Comparison of ENCODE assay signal across 19 cellular contexts in the genomic region with DNA sequence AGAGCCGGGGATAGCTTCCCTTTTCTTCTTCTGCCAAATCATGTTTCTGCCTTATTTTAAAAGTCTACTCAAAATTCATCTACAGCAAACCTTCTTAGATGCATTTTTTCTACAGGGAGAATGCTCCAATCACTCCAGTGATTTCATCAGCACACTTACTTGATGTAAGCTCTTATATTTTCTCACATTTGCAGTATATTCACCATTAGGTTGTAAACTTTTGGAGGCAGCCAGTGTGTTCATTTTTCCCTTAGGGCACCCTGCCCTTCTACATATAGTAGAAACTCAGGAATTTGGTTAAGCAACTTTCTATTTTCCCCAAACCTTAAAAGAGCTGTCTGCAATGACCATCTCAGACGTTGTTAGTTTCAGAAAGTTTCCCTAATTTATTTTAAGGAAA.
"Had no signal": no experiment of that assay in that cellular context is flagged by ENCODE, and none has a peak within 500 bp of the region (broad histone marks: within the 10 kb centered on the region; RNA-seq: fewer than 3 reads in every experiment).

No MANE protein-coding gene starts in this region.

- ATAC-seq: activated CD8-positive, alpha-beta T cell treated with anti-CD3 and anti-CD28 coated beads, Interleukin-2, amount 10 ng/mL, durations not matched to agents 7 days and 5 days; heart right ventricle; T-cell had no signal

- H3K9me3 ChIP-seq: esophagus muscularis mucosa, heart right ventricle, left ventricle myocardium inferior, sigmoid colon had no signal

- H3K9me3 Mint-ChIP-seq: activated T-helper 2 cell treated with anti-CD3 and anti-CD28 coated beads, Interferon-gamma antibody, Interleukin-2, Interleukin-4, amounts not matched to agents 10 μg/mL and 5 μg/mL and 100 μg/mL, durations not matched to agents 14 hours and 24 hours and 36 hours; memory B cell; nephron progenitor cell; T-cell had no signal

- H3K27ac ChIP-seq: brain microvascular endothelial cell, left ventricle myocardium inferior, WERI-Rb-1 had no signal

- H3K36me3 ChIP-seq: brain microvascular endothelial cell, esophagus muscularis mucosa, heart right ventricle, left ventricle myocardium inferior, sigmoid colon, WERI-Rb-1 had no signal

- H3K27ac Mint-ChIP-seq: activated CD8-positive, alpha-beta T cell treated with anti-CD3 and anti-CD28 coated beads, Interleukin-2, amount 10 ng/mL, durations not matched to agents 7 days and 5 days; activated T-helper 2 cell treated with anti-CD3 and anti-CD28 coated beads, Interferon-gamma antibody, Interleukin-2, Interleukin-4, amounts not matched to agents 10 μg/mL and 5 μg/mL and 100 μg/mL, durations not matched to agents 14 hours and 24 hours and 36 hours; memory B cell; nephron progenitor cell; T-cell had no signal

- H3K27me3 ChIP-seq: brain microvascular endothelial cell, dorsolateral prefrontal cortex, esophagus muscularis mucosa, heart right ventricle, sigmoid colon had no signal

- H3K4me3 Mint-ChIP-seq: activated CD8-positive, alpha-beta T cell treated with anti-CD3 and anti-CD28 coated beads, Interleukin-2, amount 10 ng/mL, durations not matched to agents 7 days and 5 days; memory B cell; nephron progenitor cell; T-cell had no signal

- H3K27me3 Mint-ChIP-seq: memory B cell, T-cell had no signal

- H3K4me1 Mint-ChIP-seq: memory B cell, nephron progenitor cell had no signal

- FAIRE-seq: endometrium, kidney had no signal

- DNase-seq: activated CD4-positive, alpha-beta T cell treated with anti-CD3 and anti-CD28 coated beads for 4 hours; activated CD8-positive, alpha-beta T cell treated with anti-CD3 and anti-CD28 coated beads, Interleukin-2, amount 10 ng/mL, durations not matched to agents 7 days and 5 days; activated naive CD4-positive, alpha-beta T cell treated with anti-CD3 and anti-CD28 coated beads, Interleukin-2, amount 50 U/mL, for 16 hours; brain microvascular endothelial cell; dorsolateral prefrontal cortex; foreskin melanocyte; heart right ventricle; kidney; left ventricle myocardium inferior; nephron progenitor cell; sigmoid colon; stimulated activated CD4-positive, alpha-beta T cell treated with anti-CD3 and anti-CD28 coated beads, Interleukin-2, amount 100 ng/mL, for 48 hours; stimulated activated naive CD4-positive, alpha-beta T cell treated with Interleukin-2 at 50 U/mL for 16 hours; T-cell; WERI-Rb-1 had no signal

- H3K4me3 ChIP-seq: dorsolateral prefrontal cortex, esophagus muscularis mucosa, heart right ventricle, left ventricle myocardium inferior, sigmoid colon had no signal

- H3K36me3 Mint-ChIP-seq: T-cell had no signal
